In genomic region chr3:69770219-69770618, GRCh38 we compare ENCODE assay signal across 19 cellular contexts. TPM values are rescaled to one million over a fixed set of nuclear protein-coding genes. Genes with fewer than 3 reads are reported as not detected.
DNase-seq lines count a peak whose midpoint lies in the region; ATAC-seq and TF ChIP-seq lines count a peak whose summit lies in the region.
"Had no signal": no experiment of that assay in that cellular context is flagged by ENCODE, and none has a peak within 500 bp of the region (broad histone marks: within the 10 kb centered on the region; RNA-seq: fewer than 3 reads in every experiment).

No MANE protein-coding gene starts in this region.

- H3K4me1 ChIP-seq in breast epithelium: peaks cover 0 to 12% of the 10 kb centered on the region in 2 donors
- H3K4me1 ChIP-seq: testis had no signal

- DNase-seq in MCF 10A (ENCODE audit: unreplicated experiment) (peak; percentile 38), breast epithelium (ENCODE audit: low spot score in 2 of 2) (no peak), amniotic epithelial cell (ENCODE audit: low read depth) (peak; percentile 47), left kidney (ENCODE audit: low read depth, low spot score) (peak; percentile 78)
- DNase-seq in effector memory CD8-positive, alpha-beta T cell: no peak
- no peak for DNase-seq in stimulated activated naive CD4-positive, alpha-beta T cell (lab: John Stamatoyannopoulos, UW)
- DNase-seq: activated CD4-positive, alpha-beta T cell treated with anti-CD3 and anti-CD28 coated beads for 48 hours; H9; KBM-7; NCI-H1694; NCI-H774; testis had no signal

- no peaks in the 10 kb centered on the region for H3K36me3 ChIP-seq in breast epithelium
- H3K36me3 ChIP-seq: esophagus muscularis mucosa had no signal

- no peaks in the 10 kb centered on the region for H3K9me3 ChIP-seq in breast epithelium
- H3K9me3 ChIP-seq: esophagus muscularis mucosa, testis had no signal

- H3K9me3 Mint-ChIP-seq in MCF 10A (ENCODE audit: unreplicated experiment): no peaks in the 10 kb centered on the region
- H3K9me3 Mint-ChIP-seq in effector memory CD8-positive, alpha-beta T cell: peaks cover 4 to 7% of the 10 kb centered on the region in 2 donors
- H3K9me3 Mint-ChIP-seq: H9 had no signal

- H3K27me3 ChIP-seq in breast epithelium: no peaks in the 10 kb centered on the region
- H3K27me3 ChIP-seq: esophagus muscularis mucosa, testis had no signal

- peaks cover 61% of the 10 kb centered on the region for H3K4me1 Mint-ChIP-seq in MCF 10A (ENCODE audit: insufficient read depth, unreplicated experiment)
- no peaks in the 10 kb centered on the region for H3K4me1 Mint-ChIP-seq in effector memory CD8-positive, alpha-beta T cell (ENCODE audit: low read depth in 2 of 2)
- H3K4me1 Mint-ChIP-seq: activated T-helper 17 cell treated with anti-CD3 and anti-CD28 coated beads, Interleukin-2, amount 50 U/mL, for 72 hours had no signal

- H3K36me3 Mint-ChIP-seq in MCF 10A (ENCODE audit: insufficient read depth, unreplicated experiment): peaks cover 5% of the 10 kb centered on the region
- H3K36me3 Mint-ChIP-seq in effector memory CD8-positive, alpha-beta T cell (ENCODE audit: insufficient read depth): no peaks in the 10 kb centered on the region

- BruUV-seq in MCF 10A (replicated peaks; lab: Mats Ljungman, UMichigan): no TSS peak

- no peak for TF ChIP-seq POLR2A in breast epithelium (IDR thresholded peaks at IDR 0.05)

- no peak for ATAC-seq in GM21381 (IDR thresholded peaks at IDR 0.05; ENCODE audit: unreplicated experiment)
- no peak for ATAC-seq in GM19397 (IDR thresholded peaks at IDR 0.05; ENCODE audit: unreplicated experiment)
- ATAC-seq in effector memory CD8-positive, alpha-beta T cell (replicated peaks): no peak
- ATAC-seq: activated T-helper 17 cell treated with anti-CD3 and anti-CD28 coated beads, Interleukin-2, amount 50 U/mL, for 72 hours; GM12878; sciatic nerve had no signal

- peak overlapping the region; percentile 76 for H3K27ac Mint-ChIP-seq in MCF 10A (ENCODE audit: low read depth, unreplicated experiment)
- H3K27ac Mint-ChIP-seq in effector memory CD8-positive, alpha-beta T cell: no peak overlapping the region
- H3K27ac Mint-ChIP-seq: activated T-helper 17 cell treated with anti-CD3 and anti-CD28 coated beads, Interleukin-2, amount 50 U/mL, for 72 hours; H9 had no signal

- no peak overlapping the region for H3K4me3 Mint-ChIP-seq in MCF 10A (ENCODE audit: unreplicated experiment)
- H3K4me3 Mint-ChIP-seq in effector memory CD8-positive, alpha-beta T cell: no peak overlapping the region
- H3K4me3 Mint-ChIP-seq: activated T-helper 17 cell treated with anti-CD3 and anti-CD28 coated beads, Interleukin-2, amount 50 U/mL, for 72 hours; H9 had no signal

- CTCF ChIA-PET in MCF 10A (lab: Yijun Ruan, JAX): interaction anchor here (0.8 kb wide), 1 partner anchor 80 kb away, joined by 3 read pairs; no protein-coding TSS in a partner anchor

- H3K27me3 Mint-ChIP-seq in MCF 10A (ENCODE audit: insufficient read depth, unreplicated experiment): no peaks in the 10 kb centered on the region
- H3K27me3 Mint-ChIP-seq in effector memory CD8-positive, alpha-beta T cell: peaks cover 0 to 5% of the 10 kb centered on the region in 2 donors
- H3K27me3 Mint-ChIP-seq: activated T-helper 17 cell treated with anti-CD3 and anti-CD28 coated beads, Interleukin-2, amount 50 U/mL, for 72 hours had no signal

- POLR2A ChIA-PET in MCF 10A (lab: Yijun Ruan, JAX): interaction anchor here (0.6 to 1.6 kb wide), 4 partner anchors 15 to 748 kb away, joined by 3 to 8 read pairs (median 6); partner anchors contain the start of gene MITF

- intact Hi-C loops in MCF 10A (cut with micrococcal nuclease) (loop anchor here (2.0 kb wide), 1 partner anchor 15 kb away; no protein-coding TSS in a partner anchor), breast epithelium (cut with DNase I; ENCODE audit: low total_unique reads) (loop anchor here (10.0 kb wide), 1 partner anchor 1385 kb away; no protein-coding TSS in a partner anchor)

- H3K4me3 ChIP-seq in breast epithelium: no peak overlapping the region
- H3K4me3 ChIP-seq: esophagus muscularis mucosa, GM12878, SK-N-MC, testis had no signal

- TF ChIP-seq CTCF in MCF 10A (IDR thresholded peaks at IDR 0.05; ENCODE audit: unreplicated experiment) (no peak), breast epithelium (IDR thresholded peaks at IDR 0.05) (no peak)

- H3K27ac ChIP-seq in breast epithelium: no peak overlapping the region
- H3K27ac ChIP-seq: SK-N-MC, testis had no signal

RNA-seq across cellular contexts. Expression of gene MITF, which starts 31.0 kb away (rescaled TPM):
- total RNA-seq in MCF 10A (2022) (7.4 and 16.1 TPM in 2 replicates), breast epithelium (10 to 100 TPM; 23.3 to 45.8 (median 25.6) TPM)
- total RNA-seq: activated T-helper 17 cell treated with anti-CD3 and anti-CD28 coated beads, Interleukin-2, amount 50 U/mL, for 72 hours had no signal

Comparison
In these comparisons a context has a peak if more than half of its experiments do, and no peak if none do; other contexts are left out.
1. DNase-seq: peak in MCF 10A (single experiment), amniotic epithelial cell (single experiment) and left kidney (single experiment); none in breast epithelium (0 of 2), effector memory CD8-positive, alpha-beta T cell (0 of 3) and stimulated activated naive CD4-positive, alpha-beta T cell (0 of 6).